In genomic region chr9:35103660-35104191, GRCh38 we compare ENCODE assay signal across 8 cellular contexts. TPM values are rescaled to one million over a fixed set of nuclear protein-coding genes. Genes with fewer than 3 reads are reported as not detected.
DNase-seq lines count a peak whose midpoint lies in the region; ATAC-seq, FAIRE-seq and TF ChIP-seq lines count a peak whose summit lies in the region.

No MANE protein-coding gene starts in this region.

- H3K4me1 ChIP-seq in A549 (peaks cover 14% of the 10 kb centered on the region), mucosa of stomach (ENCODE audit: control insufficient read depth, insufficient read depth, low read length) (peaks cover 21% of the 10 kb centered on the region)

- WGBS in A549 (ENCODE audit: missing lambda C conversion rate), result 64% methylated on average over 5 of the region's 5 CpGs

- peak overlapping the region; percentile 96 for H3K9ac ChIP-seq in mucosa of stomach (ENCODE audit: low read length)

- no peaks in the 10 kb centered on the region for H3K9me3 Mint-ChIP-seq in chondrocyte (ENCODE audit: low read depth)

- no peak for TF ChIP-seq CTCF in A549 (IDR thresholded peaks at IDR 0.05)
- TF ChIP-seq CTCF in chondrocyte (IDR thresholded peaks at IDR 0.05), result no peak

- DNase-seq in A549 (ENCODE audit: low read depth in 1 of 2, low spot score in 1 of 2) (no peak), chondrocyte (ENCODE audit: low spot score) (no peak), hepatic stellate cell (ENCODE audit: low spot score) (no peak), cerebellar nuclear complex (lab: John Stamatoyannopoulos, UW) (no peak), RPMI8226 (no peak)
- DNase-seq in Jurkat, Clone E6-1 (ENCODE audit: low read depth, low spot score), result no peak

- ATAC-seq in A549, result no peak
- no peak for ATAC-seq in GM18498 (IDR thresholded peaks at IDR 0.05; ENCODE audit: unreplicated experiment)

- peaks cover 28% of the 10 kb centered on the region for H3K36me3 Mint-ChIP-seq in chondrocyte (ENCODE audit: low read depth)

- no peak for TF ChIP-seq RAD21 in A549 (conservative IDR thresholded peaks at IDR 0.05 in 1 of 2, IDR thresholded peaks at IDR 0.05 in 1 of 2)

- H3K27ac ChIP-seq in A549, result peak overlapping the region; percentile 88 to 91

- peak overlapping the region; percentile 96 for H3K4me3 Mint-ChIP-seq in chondrocyte (ENCODE audit: unreplicated experiment)

- H3K4me3 ChIP-seq in A549, result peak overlapping the region; percentile 70
- peak overlapping the region; percentile 96 for H3K4me3 ChIP-seq in Jurkat, Clone E6-1 (ENCODE audit: low read length)
- peak overlapping the region; percentile 89 for H3K4me3 ChIP-seq in mucosa of stomach (ENCODE audit: low read length)

- POLR2A ChIA-PET in A549 (lab: Yijun Ruan, JAX), result interaction anchor here (0.6 to 2.3 kb wide), 9 partner anchors 8 to 416 kb away, joined by 3 to 28 read pairs (median 11); partner anchors contain the start of genes ATOSB, DNAJB5, FANCG and VCP

- CTCF ChIA-PET in A549 (lab: Yijun Ruan, JAX), result interaction anchor here (1.1 to 5.0 kb wide), 11 partner anchors 9 to 450 kb away, joined by 3 to 23 read pairs (median 6); partner anchors contain the start of genes ATOSB, FANCG and RUSC2

- H3K27me3 ChIP-seq in mucosa of stomach (ENCODE audit: control insufficient read depth, insufficient read depth, low read length), result no peaks in the 10 kb centered on the region

- no peak for TF ChIP-seq POLR2A in A549 (IDR thresholded peaks at IDR 0.05; ENCODE audit: low read length)

- TF ChIP-seq EP300 in A549 (IDR thresholded peaks at IDR 0.05), result no peak

- H3K36me3 ChIP-seq in mucosa of stomach (ENCODE audit: control insufficient read depth, insufficient read depth, low read length), result no peaks in the 10 kb centered on the region

- H3K27me3 Mint-ChIP-seq in chondrocyte (ENCODE audit: low read depth), result no peaks in the 10 kb centered on the region

- no peak for FAIRE-seq in A549 (lab: Jason Lieb, UNC)

- H3K27ac Mint-ChIP-seq in chondrocyte (ENCODE audit: unreplicated experiment), result peak overlapping the region; percentile 99

- H3K4me2 ChIP-seq in A549, result peak overlapping the region; percentile 88

- peaks cover 29% of the 10 kb centered on the region for H3K4me1 Mint-ChIP-seq in chondrocyte (ENCODE audit: low read depth)

- H3K9me3 ChIP-seq in A549 (no peaks in the 10 kb centered on the region), mucosa of stomach (ENCODE audit: control insufficient read depth, low read length) (no peaks in the 10 kb centered on the region)

TF ChIP-seq in A549, 52 proteins besides CTCF, POLR2A, EP300 and RAD21:
- TF ChIP-seq FOSB (CRISPR knock-in tag; IDR thresholded peaks at IDR 0.05) (0 out of 2 replicates have a peak, but pooled peaks have one; percentile 8), NR3C1 (IDR thresholded peaks at IDR 0.05) (no peak)

RNA-seq across cellular contexts. Expression of gene STOML2, which starts 0.8 kb away (rescaled TPM):
- polyA plus RNA-seq in A549 (2011; rRNA removed) (196 and 230 TPM in 2 replicates), A549 (2017; fragmentation: RNase III; extraction: RNeasy Plus Mini Kit Qiagen cat#74134 plus additional on column Dnase treatment) (180 to 191 TPM (median 189 TPM) in 3 replicates)
- 405 and 412 TPM in 2 replicates for polyA plus RNA-seq in A549 (2012; cell fraction: cytosol; rRNA removed)
- 220 and 284 TPM in 2 replicates for polyA plus RNA-seq in A549 (2012; cell fraction: nucleus; rRNA removed)
- 151 and 160 TPM in 2 replicates for polyA minus RNA-seq in A549 (2011; rRNA and poly(A)+ RNA removed)
- 282 TPM for polyA plus RNA-seq in Jurkat, Clone E6-1 (2012; ENCODE audit: insufficient read depth, insufficient read length)
- 71.4 to 82.0 TPM (median 71.7 TPM) in 3 replicates for total RNA-seq in chondrocyte

RNA-seq across cellular contexts. Expression of gene PIGO, which starts 7.3 kb away (rescaled TPM):
- polyA plus RNA-seq in A549 (2011; rRNA removed), result 50.4 and 60.0 TPM in 2 replicates
- polyA plus RNA-seq in A549 (2012; cell fraction: cytosol; rRNA removed), result 33.9 and 43.3 TPM in 2 replicates
- polyA plus RNA-seq in A549 (2012; cell fraction: nucleus; rRNA removed), result 92.6 and 98.6 TPM in 2 replicates
- 39.6 to 47.0 TPM (median 45.3 TPM) in 3 replicates for polyA plus RNA-seq in A549 (2017; fragmentation: RNase III; extraction: RNeasy Plus Mini Kit Qiagen cat#74134 plus additional on column Dnase treatment)
- polyA minus RNA-seq in A549 (2011; rRNA and poly(A)+ RNA removed), result 67.2 and 75.7 TPM in 2 replicates
- polyA plus RNA-seq in Jurkat, Clone E6-1 (2012; ENCODE audit: insufficient read depth, insufficient read length), result 23.8 TPM
- 25.7 to 35.3 TPM (median 26.2 TPM) in 3 replicates for total RNA-seq in chondrocyte

RNA-seq across cellular contexts. Expression of gene ATOSB, which starts 11.9 kb away (rescaled TPM):
- 11.8 and 14.3 TPM in 2 replicates for polyA plus RNA-seq in A549 (2011; rRNA removed)
- 7.0 and 8.3 TPM in 2 replicates for polyA plus RNA-seq in A549 (2012; cell fraction: cytosol; rRNA removed)
- 14.1 TPM in 2 replicates for polyA plus RNA-seq in A549 (2012; cell fraction: nucleus; rRNA removed)
- polyA plus RNA-seq in A549 (2017; fragmentation: RNase III; extraction: RNeasy Plus Mini Kit Qiagen cat#74134 plus additional on column Dnase treatment), result 10.8 to 14.0 TPM (median 11.6 TPM) in 3 replicates
- 11.0 and 15.0 TPM in 2 replicates for polyA minus RNA-seq in A549 (2011; rRNA and poly(A)+ RNA removed)
- 9.3 TPM for polyA plus RNA-seq in Jurkat, Clone E6-1 (2012; ENCODE audit: insufficient read depth, insufficient read length)
- 39.7 to 45.7 TPM (median 43.2 TPM) in 3 replicates for total RNA-seq in chondrocyte

RNA-seq across cellular contexts. Expression of gene FANCG, which starts 24.0 kb away (rescaled TPM):
- polyA plus RNA-seq in A549 (2011; rRNA removed) (34.9 and 39.7 TPM in 2 replicates), A549 (2017; fragmentation: RNase III; extraction: RNeasy Plus Mini Kit Qiagen cat#74134 plus additional on column Dnase treatment) (50.3 to 53.5 TPM (median 53.5 TPM) in 3 replicates)
- 42.2 and 47.5 TPM in 2 replicates for polyA plus RNA-seq in A549 (2012; cell fraction: cytosol; rRNA removed)
- 132 and 165 TPM in 2 replicates for polyA plus RNA-seq in A549 (2012; cell fraction: nucleus; rRNA removed)
- polyA minus RNA-seq in A549 (2011; rRNA and poly(A)+ RNA removed), result 37.3 and 38.6 TPM in 2 replicates
- polyA plus RNA-seq in Jurkat, Clone E6-1 (2012; ENCODE audit: insufficient read depth, insufficient read length), result 155 TPM
- total RNA-seq in chondrocyte, result 14.9 to 35.2 TPM (median 16.0 TPM) in 3 replicates

RNA-seq across cellular contexts. Expression of gene VCP, which starts 31.3 kb away (rescaled TPM):
- polyA plus RNA-seq in A549 (2011; rRNA removed), result 428 and 543 TPM in 2 replicates
- polyA plus RNA-seq in A549 (2012; cell fraction: cytosol; rRNA removed), result 274 and 325 TPM in 2 replicates
- 613 and 632 TPM in 2 replicates for polyA plus RNA-seq in A549 (2012; cell fraction: nucleus; rRNA removed)
- 376 to 390 TPM (median 380 TPM) in 3 replicates for polyA plus RNA-seq in A549 (2017; fragmentation: RNase III; extraction: RNeasy Plus Mini Kit Qiagen cat#74134 plus additional on column Dnase treatment)
- 597 and 682 TPM in 2 replicates for polyA minus RNA-seq in A549 (2011; rRNA and poly(A)+ RNA removed)
- 227 TPM for polyA plus RNA-seq in Jurkat, Clone E6-1 (2012; ENCODE audit: insufficient read depth, insufficient read length)
- total RNA-seq in chondrocyte, result 247 to 360 TPM (median 254 TPM) in 3 replicates
